9 cellular contexts compared by ENCODE assay signal in the genomic region with DNA sequence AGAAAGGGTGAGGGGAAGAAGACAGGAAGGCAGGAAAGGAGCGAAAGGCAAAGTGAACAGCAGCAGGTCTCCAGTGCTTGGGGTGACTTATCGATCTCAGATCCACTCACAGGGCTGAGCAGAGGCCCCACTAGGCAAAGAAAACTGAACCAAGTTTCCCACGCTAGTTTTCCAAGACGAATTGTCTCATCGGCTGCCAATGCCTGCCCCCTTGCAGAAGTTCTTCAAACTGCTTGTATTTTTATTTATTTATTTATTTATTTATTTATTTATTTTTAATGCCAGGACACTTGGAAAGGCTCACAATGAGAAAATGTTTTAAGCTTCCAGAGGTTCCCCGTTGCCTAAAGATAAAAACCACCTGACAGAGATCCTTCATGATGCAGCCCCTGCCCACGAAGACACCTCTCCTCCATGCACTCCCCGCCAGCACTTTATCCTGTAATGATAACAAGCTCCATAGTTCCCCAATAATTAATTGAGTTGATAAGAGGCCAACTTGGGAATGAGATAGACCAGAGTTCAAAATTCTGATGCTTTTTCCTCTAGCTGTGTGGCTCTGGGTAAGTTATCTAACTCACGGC.
DNase-seq lines count a peak whose midpoint lies in the region; ATAC-seq and TF ChIP-seq lines count a peak whose summit lies in the region.
"Had no signal": no experiment of that assay in that cellular context is flagged by ENCODE, and none has a peak within 500 bp of the region (broad histone marks: within the 10 kb centered on the region; RNA-seq: fewer than 3 reads in every experiment).

No MANE protein-coding gene starts in this region.

- peak; percentile 50 for DNase-seq in CD1c-positive myeloid dendritic cell (ENCODE audit: extremely low spot score)
- DNase-seq in HL-60 (ENCODE audit: low read depth in 1 of 2, low spot score in 1 of 2) = no peak
- DNase-seq in cardiac fibroblast (ENCODE audit: low read depth in 2 of 2) = peak; percentile 69 to 73
- peak; percentile 48 for DNase-seq in midbrain (lab: John Stamatoyannopoulos, UW)
- no peak for DNase-seq in DMS79 treated with DMSO at 0.1 percent for 48 hours (lab: John Stamatoyannopoulos, UW)
- DNase-seq: stomach had no signal

- H3K27ac ChIP-seq in HL-60 (replicated peaks) = no peak overlapping the region
- H3K27ac ChIP-seq: stomach had no signal

- TF ChIP-seq CTCF in HL-60 (IDR thresholded peaks at IDR 0.05; ENCODE audit: insufficient read depth, low read length) (peak; percentile 0), cardiac fibroblast (IDR thresholded peaks at IDR 0.05; ENCODE audit: low read depth, low read length) (peak; percentile 56)

- ATAC-seq in GM21723 (IDR thresholded peaks at IDR 0.05; ENCODE audit: unreplicated experiment) (no peak), GM18517 (IDR thresholded peaks at IDR 0.05; ENCODE audit: unreplicated experiment) (no peak), HG02759 (IDR thresholded peaks at IDR 0.05; ENCODE audit: unreplicated experiment) (no peak)

- no peak overlapping the region for H3K4me3 ChIP-seq in HL-60 (replicated peaks; ENCODE audit: insufficient read depth, low read length)
- no peak overlapping the region for H3K4me3 ChIP-seq in cardiac fibroblast (replicated peaks in 1 of 2; ENCODE audit: low read depth in 2 of 2, low read length in 2 of 2)
- H3K4me3 ChIP-seq: stomach had no signal

- H3K27me3 ChIP-seq in HL-60 (ENCODE audit: insufficient read depth, poor library complexity, severe bottlenecking) = no peaks in the 10 kb centered on the region
- H3K27me3 ChIP-seq: stomach had no signal

Comparison
In these comparisons a context has a peak if more than half of its experiments do, and no peak if none do; other contexts are left out.
1. DNase-seq: peak in CD1c-positive myeloid dendritic cell (single experiment), cardiac fibroblast (2 of 2) and midbrain (single experiment); none in HL-60 (0 of 2) and DMS79 treated with DMSO at 0.1 percent for 48 hours (single experiment).